ENCODE assay signal across 28 cellular contexts in genomic region chr4:118388621-118389020, GRCh38. TPM values are rescaled to one million over a fixed set of nuclear protein-coding genes. Genes with fewer than 3 reads are reported as not detected.
"Had no signal": no experiment of that assay in that cellular context is flagged by ENCODE, and none has a peak within 500 bp of the region (broad histone marks: within the 10 kb centered on the region; RNA-seq: fewer than 3 reads in every experiment).

No MANE protein-coding gene starts in this region.

- H3K27ac ChIP-seq: ascending aorta, body of pancreas had no signal

- H3K9me3 ChIP-seq: ascending aorta, body of pancreas had no signal

- H3K36me3 ChIP-seq: ascending aorta had no signal

- H3K4me3 Mint-ChIP-seq: activated B cell treated with CpG ODN at 0.5 μM for 24 hours; activated CD4-positive, alpha-beta T cell treated with anti-CD3 and anti-CD28 coated beads, Interleukin-2, amount 10 ng/mL, durations not matched to agents 24 days and 14 days; activated CD8-positive, alpha-beta memory T cell treated with anti-CD3 and anti-CD28 coated beads, Interleukin-2, amount 10 ng/mL, durations not matched to agents 7 days and 5 days; activated naive CD8-positive, alpha-beta T cell treated with anti-CD3 and anti-CD28 coated beads, Interleukin-2, amount 50 U/mL, for 24 hours; activated T-cell treated with anti-CD3 and anti-CD28 coated beads, Interleukin-2, amount 50 U/mL, for 24 hours; activated T-helper 1 cell treated with anti-CD3 and anti-CD28 coated beads, Interleukin-12 subunit alpha, Interleukin-12 subunit beta, Interleukin-2, Interleukin-4 antibody, amounts not matched to agents 30 ng/mL and 10 ng/mL and 1 ng/mL, durations not matched to agents 14 hours and 24 hours and 36 hours; central memory CD8-positive, alpha-beta T cell; T-helper 17 cell had no signal

- H3K27me3 ChIP-seq: ascending aorta, body of pancreas had no signal

- H3K36me3 Mint-ChIP-seq: activated CD8-positive, alpha-beta memory T cell treated with anti-CD3 and anti-CD28 coated beads, Interleukin-2, amount 10 ng/mL, durations not matched to agents 7 days and 5 days had no signal

- H3K4me1 ChIP-seq: ascending aorta, body of pancreas had no signal

- H3K4me1 Mint-ChIP-seq: activated B cell treated with CpG ODN at 0.5 μM for 24 hours; activated CD4-positive, alpha-beta T cell treated with anti-CD3 and anti-CD28 coated beads, Interleukin-2, amount 10 ng/mL, durations not matched to agents 24 days and 14 days; activated CD8-positive, alpha-beta memory T cell treated with anti-CD3 and anti-CD28 coated beads, Interleukin-2, amount 10 ng/mL, durations not matched to agents 7 days and 5 days; activated naive CD8-positive, alpha-beta T cell treated with anti-CD3 and anti-CD28 coated beads, Interleukin-2, amount 50 U/mL, for 24 hours; central memory CD8-positive, alpha-beta T cell; T-helper 17 cell had no signal

- DNase-seq: activated B cell treated with CpG ODN at 0.5 μM for 24 hours; activated CD4-positive, alpha-beta T cell treated with anti-CD3 and anti-CD28 coated beads for 1 hour; activated CD4-positive, alpha-beta T cell treated with anti-CD3 and anti-CD28 coated beads, Interleukin-2, amount 10 ng/mL, durations not matched to agents 24 days and 14 days; activated CD4-positive, alpha-beta T cell treated with anti-CD3 and anti-CD28 coated beads, Interleukin-2, amount 50 U/mL, for 48 hours; activated CD8-positive, alpha-beta memory T cell treated with anti-CD3 and anti-CD28 coated beads, Interleukin-2, amount 10 ng/mL, durations not matched to agents 7 days and 5 days; activated effector memory CD4-positive, alpha-beta T cell treated with Interleukin-2 at 50 U/mL for 16 hours; activated naive CD4-positive, alpha-beta T cell treated with Interleukin-2 at 50 U/mL for 16 hours; activated naive CD8-positive, alpha-beta T cell treated with anti-CD3 and anti-CD28 coated beads, Interleukin-2, amount 50 U/mL, for 24 hours; activated T-cell treated with anti-CD3 and anti-CD28 coated beads, Interleukin-2, amount 50 U/mL, for 24 hours; amniotic stem cell; body of pancreas; KG1; NCI-H1048; NCI-H146; NCI-H187 treated with DMSO at 0.1 percent for 48 hours; NCI-H2081 treated with DMSO at 0.1 percent for 48 hours; NCI-H2227 treated with DMSO at 0.1 percent for 48 hours; NCI-H446 treated with DMSO at 0.1 percent for 48 hours; NCI-H524 treated with DMSO at 0.1 percent for 48 hours; NCI-H748 treated with DMSO at 0.1 percent for 48 hours; PC-3; SHP77; T-helper 17 cell; T-helper 9 cell had no signal

- ATAC-seq: activated CD8-positive, alpha-beta memory T cell treated with anti-CD3 and anti-CD28 coated beads, Interleukin-2, amount 10 ng/mL, durations not matched to agents 7 days and 5 days; activated naive CD4-positive, alpha-beta T cell treated with anti-CD3 and anti-CD28 coated beads, Interleukin-2, amount 50 U/mL, for 72 hours; activated naive CD8-positive, alpha-beta T cell treated with anti-CD3 and anti-CD28 coated beads, Interleukin-2, amount 50 U/mL, for 24 hours; body of pancreas; PC-3; T-helper 17 cell had no signal

- H3K27me3 Mint-ChIP-seq: activated CD4-positive, alpha-beta T cell treated with anti-CD3 and anti-CD28 coated beads, Interleukin-2, amount 10 ng/mL, durations not matched to agents 24 days and 14 days; activated naive CD8-positive, alpha-beta T cell treated with anti-CD3 and anti-CD28 coated beads, Interleukin-2, amount 50 U/mL, for 24 hours; activated T-cell treated with anti-CD3 and anti-CD28 coated beads, Interleukin-2, amount 50 U/mL, for 24 hours had no signal

- H3K27ac Mint-ChIP-seq: activated B cell treated with CpG ODN at 0.5 μM for 24 hours; activated CD4-positive, alpha-beta T cell treated with anti-CD3 and anti-CD28 coated beads, Interleukin-2, amount 10 ng/mL, durations not matched to agents 24 days and 14 days; activated CD8-positive, alpha-beta memory T cell treated with anti-CD3 and anti-CD28 coated beads, Interleukin-2, amount 10 ng/mL, durations not matched to agents 7 days and 5 days; activated naive CD4-positive, alpha-beta T cell treated with anti-CD3 and anti-CD28 coated beads, Interleukin-2, amount 50 U/mL, for 72 hours; activated naive CD8-positive, alpha-beta T cell treated with anti-CD3 and anti-CD28 coated beads, Interleukin-2, amount 50 U/mL, for 24 hours; activated T-cell treated with anti-CD3 and anti-CD28 coated beads, Interleukin-2, amount 50 U/mL, for 24 hours; activated T-helper 1 cell treated with anti-CD3 and anti-CD28 coated beads, Interleukin-12 subunit alpha, Interleukin-12 subunit beta, Interleukin-2, Interleukin-4 antibody, amounts not matched to agents 30 ng/mL and 10 ng/mL and 1 ng/mL, durations not matched to agents 14 hours and 24 hours and 36 hours; T-helper 17 cell had no signal

- H3K4me3 ChIP-seq: ascending aorta, body of pancreas had no signal

RNA-seq across cellular contexts. Expression of gene PRSS12, which starts 35.8 kb away (rescaled TPM):
- total RNA-seq: activated B cell treated with CpG ODN at 0.5 μM for 24 hours; activated CD4-positive, alpha-beta T cell treated with anti-CD3 and anti-CD28 coated beads, Interleukin-2, amount 10 ng/mL, durations not matched to agents 24 days and 14 days; activated CD8-positive, alpha-beta memory T cell treated with anti-CD3 and anti-CD28 coated beads, Interleukin-2, amount 10 ng/mL, durations not matched to agents 7 days and 5 days; activated T-helper 1 cell treated with anti-CD3 and anti-CD28 coated beads, Interleukin-12 subunit alpha, Interleukin-12 subunit beta, Interleukin-2, Interleukin-4 antibody, amounts not matched to agents 30 ng/mL and 10 ng/mL and 1 ng/mL, durations not matched to agents 14 hours and 24 hours and 36 hours; ascending aorta; T-helper 17 cell had no signal
